Comparison of ENCODE assay signal across 21 cellular contexts in the genomic region with DNA sequence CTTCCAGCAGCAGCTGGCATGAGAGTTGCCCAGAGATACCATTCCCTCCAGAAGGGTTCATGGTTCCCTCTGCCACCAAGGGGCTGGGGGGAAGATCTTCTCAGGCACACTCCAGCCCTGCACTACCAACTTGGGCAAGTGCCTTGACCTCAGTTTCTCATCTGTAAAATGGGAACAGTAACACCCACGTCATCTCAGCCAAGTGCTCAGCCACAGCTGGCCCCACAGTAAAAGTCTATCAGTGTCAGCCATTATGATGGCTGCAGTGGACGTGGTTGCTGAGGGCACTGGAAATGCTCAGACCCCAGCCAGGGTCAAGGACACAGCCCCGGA. TPM values are rescaled to one million over a fixed set of nuclear protein-coding genes. Genes with fewer than 3 reads are reported as not detected.
"Had no signal": no experiment of that assay in that cellular context is flagged by ENCODE, and none has a peak within 500 bp of the region (broad histone marks: within the 10 kb centered on the region; RNA-seq: fewer than 3 reads in every experiment).

No MANE protein-coding gene starts in this region.

- FAIRE-seq: endometrium, islet of Langerhans had no signal

- H3K36me3 ChIP-seq: colonic mucosa, lower lobe of right lung had no signal

- H3K4me3 ChIP-seq: colonic mucosa, esophagus squamous epithelium, gastrocnemius medialis, heart right ventricle, left lung, lower lobe of right lung had no signal

- H3K27ac ChIP-seq: colonic mucosa, epithelial cell of prostate, esophagus squamous epithelium, gastrocnemius medialis, heart right ventricle, left lung, lower lobe of right lung had no signal

- DNase-seq: cortex of kidney had no signal

- H3K27me3 ChIP-seq: colonic mucosa, esophagus squamous epithelium, gastrocnemius medialis, heart right ventricle, left lung had no signal

- H3K4me1 ChIP-seq: left lung, lower lobe of right lung had no signal

- H3K9me3 ChIP-seq: colonic mucosa, esophagus squamous epithelium, gastrocnemius medialis, heart right ventricle, left lung, lower lobe of right lung had no signal

RNA-seq across cellular contexts. Expression of gene TAS1R2, which starts 16.3 kb away (rescaled TPM):
- total RNA-seq: colonic mucosa, dermis microvascular lymphatic vessel endothelial cell, endodermal cell, esophagus mucosa, esophagus squamous epithelium, gastrocnemius medialis, glomerular endothelial cell, heart right ventricle, kidney epithelial cell, left cardiac atrium, left lung, left ventricle myocardium superior, lower lobe of right lung, lung microvascular endothelial cell, mononuclear cell, mucosa of gallbladder had no signal
- polyA plus RNA-seq: heart right ventricle, keratinocyte had no signal
